Comparison of ENCODE assay signal across 25 cellular contexts in the genomic region with DNA sequence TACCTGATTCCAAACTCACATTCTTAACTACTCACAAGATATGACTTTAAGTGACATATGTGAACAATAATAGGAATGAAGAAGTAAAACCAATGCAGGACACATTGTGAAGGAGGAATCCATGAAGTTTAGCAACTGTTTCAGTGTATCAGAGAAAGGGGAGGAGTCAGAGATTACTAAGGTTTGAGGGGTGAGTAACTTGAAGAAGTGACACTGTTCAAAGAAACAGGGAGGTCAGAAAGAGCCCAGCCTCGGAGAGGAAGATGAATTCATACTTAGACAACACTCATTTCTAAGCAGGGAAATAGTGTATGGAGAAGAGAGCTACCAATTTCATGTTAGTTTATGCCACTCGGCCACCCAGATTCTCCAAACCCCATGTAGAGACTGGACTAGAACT. TPM values are rescaled to one million over a fixed set of nuclear protein-coding genes. Genes with fewer than 3 reads are reported as not detected.
DNase-seq lines count a peak whose midpoint lies in the region; ATAC-seq, FAIRE-seq and TF ChIP-seq lines count a peak whose summit lies in the region.
"Had no signal": no experiment of that assay in that cellular context is flagged by ENCODE, and none has a peak within 500 bp of the region (broad histone marks: within the 10 kb centered on the region; RNA-seq: fewer than 3 reads in every experiment).

No MANE protein-coding gene starts in this region.

- no peak overlapping the region for H2BK5ac ChIP-seq in H1 (ENCODE audit: low read depth, low read length)

- H2AFZ ChIP-seq in HCT116 (ENCODE audit: low read depth, low read length, poor library complexity, severe bottlenecking) (peak overlapping the region; percentile 55), H1 (ENCODE audit: low read length) (0 out of 2 replicates have a peak overlapping the region, but pooled peaks have one; percentile 16)

- no peak overlapping the region for H2BK20ac ChIP-seq in H1 (ENCODE audit: low read length)

- RAD21 ChIA-PET in HCT116 (lab: Charles Lee; ENCODE audit: low non-redundant PET in 1 of 2, low total read pairs in 2 of 2, uncharacterized antibody in 2 of 2, unreplicated experiment in 2 of 2): no interaction called here

- no peak overlapping the region for H3K4me3 ChIP-seq in HCT116 (replicated peaks in 1 of 2; ENCODE audit: low read depth in 1 of 2, low read length in 2 of 2)
- no peak overlapping the region for H3K4me3 ChIP-seq in H1 (ENCODE audit: extremely low read depth in 1 of 4, insufficient read depth in 2 of 4, low read depth in 3 of 4, low read length in 4 of 4)
- H3K4me3 ChIP-seq: esophagus squamous epithelium, suprapubic skin, vagina had no signal

- no peak overlapping the region for H3K4ac ChIP-seq in H1 (replicated peaks; ENCODE audit: insufficient read length, low read depth, low read length)

- TF ChIP-seq CTCF in HCT116 (IDR thresholded peaks at IDR 0.05 in 2 of 3, conservative IDR thresholded peaks at IDR 0.05 in 1 of 3; ENCODE audit: borderline replicate concordance in 1 of 3, insufficient read depth in 1 of 3, low read depth in 2 of 3, low read length in 2 of 3): no peak
- TF ChIP-seq CTCF in H1 (IDR thresholded peaks at IDR 0.05; ENCODE audit: control extremely low read depth in 1 of 3, insufficient read depth in 1 of 3, low read depth in 1 of 3, low read length in 3 of 3): no peak
- TF ChIP-seq CTCF in mesothelial cell of epicardium (IDR thresholded peaks at IDR 0.05; ENCODE audit: unreplicated experiment): no peak

- H4K20me1 ChIP-seq in HCT116 (ENCODE audit: insufficient read depth) (no peaks in the 10 kb centered on the region), H1 (replicated peaks in 1 of 2; ENCODE audit: control insufficient read depth in 1 of 2, insufficient read depth in 2 of 2, low read length in 2 of 2) (no peaks in the 10 kb centered on the region)

- no peak overlapping the region for H2BK12ac ChIP-seq in H1 (ENCODE audit: low read depth, low read length)

- TF ChIP-seq RAD21 in HCT116 (IDR thresholded peaks at IDR 0.05; ENCODE audit: low read depth) (no peak), H1 (IDR thresholded peaks at IDR 0.05 in 1 of 2, conservative IDR thresholded peaks at IDR 0.05 in 1 of 2; ENCODE audit: low read depth in 2 of 2, low read length in 2 of 2) (no peak)

- POLR2A ChIA-PET in HCT116 (lab: Charles Lee): no interaction called here
- POLR2A ChIA-PET in H1 (lab: Charles Lee; ENCODE audit: partially characterized antibody): no interaction called here

- no peak overlapping the region for H2BK15ac ChIP-seq in H1 (ENCODE audit: low read length)

- H3K27ac ChIP-seq in HCT116 (ENCODE audit: low read depth, low read length) (no peak overlapping the region), H1 (ENCODE audit: low read depth, low read length) (no peak overlapping the region)
- H3K27ac ChIP-seq: brain microvascular endothelial cell, esophagus squamous epithelium, suprapubic skin, vagina had no signal

- H3K23ac ChIP-seq in H1 (ENCODE audit: insufficient read length): no peak overlapping the region

- H3K79me2 ChIP-seq in HCT116 (ENCODE audit: insufficient read depth, low read length): no peaks in the 10 kb centered on the region
- no peaks in the 10 kb centered on the region for H3K79me2 ChIP-seq in H1 (ENCODE audit: control insufficient read depth in 1 of 2, insufficient read depth in 2 of 2, low read length in 2 of 2)

- no peaks in the 10 kb centered on the region for H3K9me3 Mint-ChIP-seq in stimulated activated effector memory CD8-positive, alpha-beta T cell treated with anti-CD3 and anti-CD28 coated beads, Interleukin-12 subunit alpha, Interleukin-12 subunit beta, amount 100 ng/mL, for 72 hours
- H3K9me3 Mint-ChIP-seq in mesothelial cell of epicardium: peaks cover 24% of the 10 kb centered on the region

- no peak for TF ChIP-seq POLR2A in HCT116 (IDR thresholded peaks at IDR 0.05; ENCODE audit: borderline replicate concordance, extremely low read depth, insufficient read depth, insufficient read length)
- no peak for TF ChIP-seq POLR2A in H1 (IDR thresholded peaks at IDR 0.05; ENCODE audit: control extremely low read depth in 1 of 2, low read depth in 2 of 2, low read length in 2 of 2)

- ATAC-seq in HCT116 (no peak), Right ventricle myocardium superior (ENCODE audit: poor library complexity) (no peak)
- ATAC-seq in stimulated activated effector memory CD8-positive, alpha-beta T cell treated with anti-CD3 and anti-CD28 coated beads, Interleukin-12 subunit alpha, Interleukin-12 subunit beta, amount 100 ng/mL, for 72 hours: peak; percentile 77

- CTCF ChIA-PET in HCT116 (lab: Charles Lee) (interaction anchor here (1.3 kb wide), 1 partner anchor 310 kb away, joined by 3 read pairs; no protein-coding TSS in a partner anchor), H1 (lab: Charles Lee; ENCODE audit: partially characterized antibody) (interaction anchor here (1.3 kb wide), 1 partner anchor 302 kb away, joined by 3 read pairs; no protein-coding TSS in a partner anchor)

- DNase-seq in HCT116 (ENCODE audit: low read depth, low spot score) (no peak), NOMO-1 treated with dmso at 0.1 percent for 144 hours (lab: John Stamatoyannopoulos, UW; ENCODE audit: unreplicated experiment) (peak; percentile 81), H1 (ENCODE audit: low read depth in 1 of 2, low spot score in 2 of 2) (no peak), Right ventricle myocardium superior (no peak), mesothelial cell of epicardium (ENCODE audit: low spot score in 2 of 2, unreplicated experiment in 2 of 2) (no peak), amniotic stem cell (lab: John Stamatoyannopoulos, UW) (no peak)
- DNase-seq in stimulated activated effector memory CD8-positive, alpha-beta T cell treated with anti-CD3 and anti-CD28 coated beads, Interleukin-12 subunit alpha, Interleukin-12 subunit beta, amount 100 ng/mL, for 72 hours (ENCODE audit: low spot score in 2 of 2): no peak
- DNase-seq: activated CD4-positive, alpha-beta T cell treated with anti-CD3 and anti-CD28 coated beads for 48 hours; activated naive CD8-positive, alpha-beta T cell treated with anti-CD3 and anti-CD28 coated beads, Interleukin-2, amount 10 ng/mL, durations not matched to agents 7 days and 5 days; brain microvascular endothelial cell; DMS53; effector memory CD4-positive, alpha-beta T cell; esophagus squamous epithelium; kidney glomerular epithelial cell; NCI-H1105; NCI-H2081; NCI-H345 had no signal

- no peak overlapping the region for H3K9ac ChIP-seq in HCT116 (ENCODE audit: low read length)
- H3K9ac ChIP-seq in H1 (replicated peaks in 1 of 4; ENCODE audit: extremely low read depth in 1 of 4, low read depth in 3 of 4, low read length in 3 of 4): no peak overlapping the region

- H3K27me3 ChIP-seq in HCT116 (ENCODE audit: insufficient read depth, low read length): no peaks in the 10 kb centered on the region
- H3K27me3 ChIP-seq in H1 (replicated peaks in 1 of 4; ENCODE audit: control insufficient read depth in 3 of 4, extremely low read depth in 1 of 4, insufficient read depth in 3 of 4, low read length in 3 of 4): no peaks in the 10 kb centered on the region
- H3K27me3 ChIP-seq: brain microvascular endothelial cell, vagina had no signal

- H3K36me3 ChIP-seq in HCT116 (ENCODE audit: control insufficient read depth in 1 of 2, insufficient read depth in 2 of 2, low read length in 2 of 2) (no peaks in the 10 kb centered on the region), H1 (ENCODE audit: control insufficient read depth in 2 of 4, insufficient read depth in 4 of 4, low read length in 3 of 4) (no peaks in the 10 kb centered on the region)
- H3K36me3 ChIP-seq: brain microvascular endothelial cell, esophagus squamous epithelium, suprapubic skin, vagina had no signal

- H3K4me1 ChIP-seq in HCT116 (ENCODE audit: control insufficient read depth in 1 of 2, insufficient read depth in 2 of 2, low read length in 2 of 2): no peaks in the 10 kb centered on the region
- H3K4me1 ChIP-seq in H1 (replicated peaks in 1 of 4; ENCODE audit: control insufficient read depth in 3 of 4, insufficient read depth in 4 of 4, low read length in 3 of 4): no peaks in the 10 kb centered on the region
- H3K4me1 ChIP-seq: esophagus squamous epithelium, suprapubic skin, vagina had no signal

- no peak for FAIRE-seq in H1 (lab: Jason Lieb, UNC)
- FAIRE-seq: HTR-8/SVneo, TTC549 had no signal

- no peak overlapping the region for H3K56ac ChIP-seq in H1 (replicated peaks; ENCODE audit: insufficient read length, low read depth, low read length)

- no peak overlapping the region for H3K18ac ChIP-seq in H1 (ENCODE audit: extremely low read depth, low read length)

- H3K9me3 ChIP-seq in HCT116 (ENCODE audit: control insufficient read depth in 1 of 2, insufficient read depth in 1 of 2, low read depth in 1 of 2, low read length in 2 of 2) (no peaks in the 10 kb centered on the region), H1 (ENCODE audit: insufficient read depth in 2 of 2, low read depth in 1 of 2, low read length in 1 of 2) (no peaks in the 10 kb centered on the region)
- H3K9me3 ChIP-seq: esophagus squamous epithelium, suprapubic skin, vagina had no signal

- no peak for TF ChIP-seq EP300 in H1 (IDR thresholded peaks at IDR 0.05; ENCODE audit: borderline replicate concordance in 1 of 2, low read depth in 2 of 2, low read length in 2 of 2)

- H4K5ac ChIP-seq in H1 (ENCODE audit: insufficient read length, low read depth, low read length): no peak overlapping the region

- no peak overlapping the region for H4K91ac ChIP-seq in H1 (replicated peaks; ENCODE audit: insufficient read length, low read length)

- H3K23me2 ChIP-seq in H1 (ENCODE audit: low read depth, low read length): no peaks in the 10 kb centered on the region

- H2AK5ac ChIP-seq in H1 (ENCODE audit: low read depth, low read length): no peak overlapping the region

- H3K27me3 Mint-ChIP-seq in mesothelial cell of epicardium (ENCODE audit: low read depth): peaks cover 18% of the 10 kb centered on the region

- H3K4me2 ChIP-seq in HCT116 (ENCODE audit: low read length): no peak overlapping the region
- H3K4me2 ChIP-seq in H1 (ENCODE audit: insufficient read depth in 1 of 2, low read depth in 2 of 2, low read length in 2 of 2): no peak overlapping the region

- no peak overlapping the region for H3K4me3 Mint-ChIP-seq in stimulated activated effector memory CD8-positive, alpha-beta T cell treated with anti-CD3 and anti-CD28 coated beads, Interleukin-12 subunit alpha, Interleukin-12 subunit beta, amount 100 ng/mL, for 72 hours
- no peak overlapping the region for H3K4me3 Mint-ChIP-seq in mesothelial cell of epicardium
- H3K4me3 Mint-ChIP-seq: activated naive CD8-positive, alpha-beta T cell treated with anti-CD3 and anti-CD28 coated beads, Interleukin-2, amount 10 ng/mL, durations not matched to agents 7 days and 5 days had no signal

- 80% methylated on average over 2 of the region's 2 CpGs; no CpG with 5 or more reads in 1 of the 2 experiments for WGBS in H1 (ENCODE audit: extremely low coverage in 1 of 2, insufficient coverage in 1 of 2, insufficient read length in 1 of 2, insufficient replicate concordance in 2 of 2, low coverage in 1 of 2, low lambda C conversion rate in 2 of 2, missing lambda C conversion rate in 1 of 2), 2 experiments

- H3K27ac Mint-ChIP-seq in stimulated activated effector memory CD8-positive, alpha-beta T cell treated with anti-CD3 and anti-CD28 coated beads, Interleukin-12 subunit alpha, Interleukin-12 subunit beta, amount 100 ng/mL, for 72 hours: no peak overlapping the region
- no peak overlapping the region for H3K27ac Mint-ChIP-seq in mesothelial cell of epicardium
- H3K27ac Mint-ChIP-seq: activated naive CD8-positive, alpha-beta T cell treated with anti-CD3 and anti-CD28 coated beads, Interleukin-2, amount 10 ng/mL, durations not matched to agents 7 days and 5 days had no signal

- no peak overlapping the region for H4K8ac ChIP-seq in H1 (ENCODE audit: extremely low read depth, insufficient read depth, low read length)

- no peak overlapping the region for H2BK120ac ChIP-seq in H1 (replicated peaks; ENCODE audit: low read depth, low read length)

- BruUV-seq in HCT116 (replicated peaks; lab: Mats Ljungman, UMichigan): no TSS peak

- H3K36me3 Mint-ChIP-seq in stimulated activated effector memory CD8-positive, alpha-beta T cell treated with anti-CD3 and anti-CD28 coated beads, Interleukin-12 subunit alpha, Interleukin-12 subunit beta, amount 100 ng/mL, for 72 hours: no peaks in the 10 kb centered on the region
- no peaks in the 10 kb centered on the region for H3K36me3 Mint-ChIP-seq in mesothelial cell of epicardium

- intact Hi-C loops in HCT116 (cut with micrococcal nuclease) (no loop called here), Right ventricle myocardium superior (cut with DNase I) (loop anchor here (5.0 kb wide), 1 partner anchor 171 kb away; no protein-coding TSS in a partner anchor)

- no peaks in the 10 kb centered on the region for H3K79me1 ChIP-seq in H1 (ENCODE audit: low read depth, low read length)

- H3K9me2 ChIP-seq in HCT116 (ENCODE audit: insufficient read depth): no peaks in the 10 kb centered on the region

- peaks cover 6% of the 10 kb centered on the region for H3K4me1 Mint-ChIP-seq in stimulated activated effector memory CD8-positive, alpha-beta T cell treated with anti-CD3 and anti-CD28 coated beads, Interleukin-12 subunit alpha, Interleukin-12 subunit beta, amount 100 ng/mL, for 72 hours
- no peaks in the 10 kb centered on the region for H3K4me1 Mint-ChIP-seq in mesothelial cell of epicardium
- H3K4me1 Mint-ChIP-seq: activated naive CD8-positive, alpha-beta T cell treated with anti-CD3 and anti-CD28 coated beads, Interleukin-2, amount 10 ng/mL, durations not matched to agents 7 days and 5 days had no signal

- H3K14ac ChIP-seq in H1 (ENCODE audit: insufficient read length): no peak overlapping the region

RNA-seq across cellular contexts. Expression of a gene that starts 28.1 kb away (rescaled TPM):
- 86.9 TPM for total RNA-seq in HCT116 (2021; ENCODE audit: unreplicated experiment)
- polyA plus RNA-seq in HCT116 (2012): 27.7 and 46.9 TPM in 2 replicates
- 41.8 and 42.4 TPM in 2 replicates for total RNA-seq in H1 (2021; fragmentation: NEBNext Ultra II Directional; extraction: Animal tissue kit (Norgen Biotek cat#: 25700))
- polyA plus RNA-seq in H1 (2011; rRNA removed): 10.4 and 18.7 TPM in 2 replicates
- 27.5 TPM for polyA plus RNA-seq in H1 (2011; cell fraction: cytosol; rRNA removed)
- 7.5 TPM for polyA plus RNA-seq in H1 (2011; cell fraction: nucleus; rRNA removed)
- polyA plus RNA-seq in H1 (2012, experiment 1 of 2): 24.3 to 46.3 TPM (median 27.4 TPM) in 4 replicates
- 5.8 TPM for polyA plus RNA-seq in H1 (2012, experiment 2 of 2)
- 66.4 TPM for polyA plus RNA-seq in H1 (2013, experiment 1 of 2)
- 66.9 TPM for polyA plus RNA-seq in H1 (2013, experiment 2 of 2)
- polyA minus RNA-seq in H1 (2011; rRNA and poly(A)+ RNA removed): 7.5 and 10.5 TPM in 2 replicates
- 10.0 TPM for polyA minus RNA-seq in H1 (2011; cell fraction: cytosol; rRNA and poly(A)+ RNA removed)
- 11.3 TPM for polyA minus RNA-seq in H1 (2011; cell fraction: nucleus; rRNA and poly(A)+ RNA removed)
- 29.9 TPM for total RNA-seq in Right ventricle myocardium superior
- total RNA-seq in mesothelial cell of epicardium: 23.2 to 28.2 TPM (median 26.1 TPM) in 3 replicates

RNA-seq across cellular contexts. Expression of a gene that starts 52.6 kb away (rescaled TPM):
- total RNA-seq in HCT116 (2021; ENCODE audit: unreplicated experiment) (0.42 TPM), Right ventricle myocardium superior (not detected), mesothelial cell of epicardium (not detected in 3 replicates)
- polyA plus RNA-seq in HCT116 (2012): 0.22 and 0.48 TPM in 2 replicates
- total RNA-seq in H1 (2021; fragmentation: NEBNext Ultra II Directional; extraction: Animal tissue kit (Norgen Biotek cat#: 25700)): not detected in 2 replicates
- not detected in 2 replicates for polyA plus RNA-seq in H1 (2011; rRNA removed)
- not detected for polyA plus RNA-seq in H1 (2011; cell fraction: cytosol; rRNA removed)
- polyA plus RNA-seq in H1 (2011; cell fraction: nucleus; rRNA removed): 0.13 TPM
- not detected in 4 replicates for polyA plus RNA-seq in H1 (2012, experiment 1 of 2)
- polyA plus RNA-seq in H1 (2012, experiment 2 of 2): not detected
- not detected for polyA plus RNA-seq in H1 (2013, experiment 1 of 2)
- polyA plus RNA-seq in H1 (2013, experiment 2 of 2): not detected
- polyA minus RNA-seq in H1 (2011; rRNA and poly(A)+ RNA removed): not detected in 2 replicates
- not detected for polyA minus RNA-seq in H1 (2011; cell fraction: cytosol; rRNA and poly(A)+ RNA removed)
- polyA minus RNA-seq in H1 (2011; cell fraction: nucleus; rRNA and poly(A)+ RNA removed): not detected
- total RNA-seq: activated naive CD8-positive, alpha-beta T cell treated with anti-CD3 and anti-CD28 coated beads, Interleukin-2, amount 10 ng/mL, durations not matched to agents 7 days and 5 days; esophagus squamous epithelium; myocyte; pulmonary artery endothelial cell; RPMI7951; skeletal muscle tissue; vagina had no signal

RNA-seq across cellular contexts. Expression of a gene that starts 55.3 kb away (rescaled TPM):
- total RNA-seq in HCT116 (2021; ENCODE audit: unreplicated experiment) (3.1 TPM), Right ventricle myocardium superior (0.81 TPM), mesothelial cell of epicardium (0.82 to 1.3 TPM (median 1.2 TPM) in 3 replicates)
- 0.64 and 2.2 TPM in 2 replicates for polyA plus RNA-seq in HCT116 (2012)
- total RNA-seq in H1 (2021; fragmentation: NEBNext Ultra II Directional; extraction: Animal tissue kit (Norgen Biotek cat#: 25700)): 1.1 TPM in 2 replicates
- polyA plus RNA-seq in H1 (2011; rRNA removed): 0.51 TPM in 1 of 2 replicates, not detected in the other
- polyA plus RNA-seq in H1 (2011; cell fraction: cytosol; rRNA removed): 0.49 TPM
- polyA plus RNA-seq in H1 (2011; cell fraction: nucleus; rRNA removed): 1.0 TPM
- polyA plus RNA-seq in H1 (2012, experiment 1 of 2): 0.80 to 1.6 TPM (median 1.3 TPM) in 3 of 4 replicates, not detected in the other
- polyA plus RNA-seq in H1 (2012, experiment 2 of 2): not detected
- 2.3 TPM for polyA plus RNA-seq in H1 (2013, experiment 1 of 2)
- 2.5 TPM for polyA plus RNA-seq in H1 (2013, experiment 2 of 2)
- not detected in 2 replicates for polyA minus RNA-seq in H1 (2011; rRNA and poly(A)+ RNA removed)
- not detected for polyA minus RNA-seq in H1 (2011; cell fraction: cytosol; rRNA and poly(A)+ RNA removed)
- polyA minus RNA-seq in H1 (2011; cell fraction: nucleus; rRNA and poly(A)+ RNA removed): 2.8 TPM
- total RNA-seq: RPMI7951 had no signal

RNA-seq across cellular contexts. Expression of a gene that starts 55.5 kb away (rescaled TPM):
- 193 TPM for total RNA-seq in HCT116 (2021; ENCODE audit: unreplicated experiment)
- polyA plus RNA-seq in HCT116 (2012): 144 and 205 TPM in 2 replicates
- total RNA-seq in H1 (2021; fragmentation: NEBNext Ultra II Directional; extraction: Animal tissue kit (Norgen Biotek cat#: 25700)): 94.0 and 109 TPM in 2 replicates
- 89.8 and 104 TPM in 2 replicates for polyA plus RNA-seq in H1 (2011; rRNA removed)
- polyA plus RNA-seq in H1 (2011; cell fraction: cytosol; rRNA removed): 64.2 TPM
- polyA plus RNA-seq in H1 (2011; cell fraction: nucleus; rRNA removed): 95.9 TPM
- polyA plus RNA-seq in H1 (2012, experiment 1 of 2): 138 to 158 TPM (median 145 TPM) in 4 replicates
- 267 TPM for polyA plus RNA-seq in H1 (2012, experiment 2 of 2)
- polyA plus RNA-seq in H1 (2013, experiment 1 of 2): 223 TPM
- 200 TPM for polyA plus RNA-seq in H1 (2013, experiment 2 of 2)
- polyA minus RNA-seq in H1 (2011; rRNA and poly(A)+ RNA removed): 13.9 and 14.8 TPM in 2 replicates
- 46.7 TPM for polyA minus RNA-seq in H1 (2011; cell fraction: cytosol; rRNA and poly(A)+ RNA removed)
- 34.0 TPM for polyA minus RNA-seq in H1 (2011; cell fraction: nucleus; rRNA and poly(A)+ RNA removed)
- total RNA-seq in Right ventricle myocardium superior: 174 TPM
- total RNA-seq in mesothelial cell of epicardium: 93.7 to 95.5 TPM (median 95.0 TPM) in 3 replicates
